Comparison of ENCODE assay signal across 21 cellular contexts in the genomic region with DNA sequence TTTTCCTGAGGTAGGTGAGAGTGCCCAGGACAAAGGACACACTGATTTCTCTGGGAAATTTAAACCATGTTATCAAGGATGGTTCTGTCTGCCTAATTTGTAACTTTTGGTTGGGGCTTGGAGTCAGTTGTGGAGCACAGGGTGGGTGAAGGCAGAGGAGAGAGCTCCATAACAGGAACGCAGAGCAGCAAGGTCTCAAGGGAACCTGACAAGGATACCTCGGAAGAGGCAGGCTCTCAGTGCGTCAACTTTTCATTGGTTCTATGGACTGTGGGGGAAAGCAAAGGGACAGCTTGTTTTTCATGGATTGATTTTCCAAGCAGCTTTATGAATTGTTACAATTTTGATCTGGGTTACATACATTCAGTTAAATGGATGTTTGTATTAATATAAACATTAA.
"Had no signal": no experiment of that assay in that cellular context is flagged by ENCODE, and none has a peak within 500 bp of the region (broad histone marks: within the 10 kb centered on the region; RNA-seq: fewer than 3 reads in every experiment).

No MANE protein-coding gene starts in this region.

- H3K4me1 ChIP-seq: gastrocnemius medialis, right atrium auricular region, sigmoid colon, testis, tibial nerve, upper lobe of right lung, vagina had no signal

- H3K36me3 ChIP-seq: esophagus muscularis mucosa, gastrocnemius medialis, ovary, right atrium auricular region, sigmoid colon, tibial nerve, upper lobe of right lung, vagina had no signal

- H3K27me3 Mint-ChIP-seq: stimulated activated naive B cell treated with anti-CD40 and anti-IgM and Interleukin-4, amounts not matched to agents 10 μg/mL and 1 μg/mL and 100 μg/mL, for 72 hours; stimulated activated naive CD8-positive, alpha-beta T cell treated with anti-CD3 and anti-CD28 coated beads, Interleukin-15, amount 100 ng/mL, for 72 hours had no signal

- H3K9me3 ChIP-seq: esophagus muscularis mucosa, gastrocnemius medialis, ovary, right atrium auricular region, sigmoid colon, testis, tibial nerve, upper lobe of right lung, vagina had no signal

- H3K4me3 ChIP-seq: esophagus muscularis mucosa, gastrocnemius medialis, ovary, right atrium auricular region, sigmoid colon, skin epidermis, testis, tibial nerve, upper lobe of right lung, vagina had no signal

- H3K27me3 ChIP-seq: esophagus muscularis mucosa, gastrocnemius medialis, ovary, right atrium auricular region, sigmoid colon, testis, tibial nerve, upper lobe of right lung, vagina had no signal

- H3K36me3 Mint-ChIP-seq: naive thymus-derived CD8-positive, alpha-beta T cell; stimulated activated naive B cell treated with anti-CD40 and anti-IgM and Interleukin-4, amounts not matched to agents 10 μg/mL and 1 μg/mL and 100 μg/mL, for 72 hours had no signal

- H3K4me3 Mint-ChIP-seq: naive thymus-derived CD8-positive, alpha-beta T cell; stimulated activated naive B cell treated with anti-CD40 and anti-IgM and Interleukin-4, amounts not matched to agents 10 μg/mL and 1 μg/mL and 100 μg/mL, for 72 hours; stimulated activated naive CD8-positive, alpha-beta T cell treated with anti-CD3 and anti-CD28 coated beads, Interleukin-15, amount 100 ng/mL, for 72 hours had no signal

- DNase-seq: effector memory CD4-positive, alpha-beta T cell; gastrocnemius medialis; islet precursor cell; mammary epithelial cell; naive thymus-derived CD8-positive, alpha-beta T cell; nucleus accumbens; ovary; sigmoid colon; stimulated activated CD4-positive, alpha-beta T cell treated with anti-CD3 and anti-CD28 coated beads, Interleukin-2, amount 100 ng/mL, for 24 hours; stimulated activated CD4-positive, alpha-beta T cell treated with anti-CD3 and anti-CD28 coated beads, Interleukin-4, amount 100 ng/mL, for 4 hours; stimulated activated naive B cell treated with anti-CD40 and anti-IgM and Interleukin-4, amounts not matched to agents 10 μg/mL and 1 μg/mL and 100 μg/mL, for 72 hours; stimulated activated naive CD8-positive, alpha-beta T cell treated with anti-CD3 and anti-CD28 coated beads, Interleukin-15, amount 100 ng/mL, for 72 hours; testis; upper lobe of right lung had no signal

- H3K4me1 Mint-ChIP-seq: naive thymus-derived CD8-positive, alpha-beta T cell; stimulated activated naive CD8-positive, alpha-beta T cell treated with anti-CD3 and anti-CD28 coated beads, Interleukin-15, amount 100 ng/mL, for 72 hours had no signal

- H3K27ac ChIP-seq: epithelial cell of prostate, esophagus muscularis mucosa, gastrocnemius medialis, ovary, right atrium auricular region, sigmoid colon, skin epidermis, testis, tibial nerve, upper lobe of right lung, vagina had no signal

- H3K27ac Mint-ChIP-seq: naive thymus-derived CD8-positive, alpha-beta T cell; stimulated activated naive B cell treated with anti-CD40 and anti-IgM and Interleukin-4, amounts not matched to agents 10 μg/mL and 1 μg/mL and 100 μg/mL, for 72 hours; stimulated activated naive CD8-positive, alpha-beta T cell treated with anti-CD3 and anti-CD28 coated beads, Interleukin-15, amount 100 ng/mL, for 72 hours had no signal

- ATAC-seq: gastrocnemius medialis; left lobe of liver; naive thymus-derived CD8-positive, alpha-beta T cell; stimulated activated naive B cell treated with anti-CD40 and anti-IgM and Interleukin-4, amounts not matched to agents 10 μg/mL and 1 μg/mL and 100 μg/mL, for 72 hours; stimulated activated naive CD8-positive, alpha-beta T cell treated with anti-CD3 and anti-CD28 coated beads, Interleukin-15, amount 100 ng/mL, for 72 hours; upper lobe of right lung had no signal
